ENCODE assay signal across 10 cellular contexts in the genomic region with DNA sequence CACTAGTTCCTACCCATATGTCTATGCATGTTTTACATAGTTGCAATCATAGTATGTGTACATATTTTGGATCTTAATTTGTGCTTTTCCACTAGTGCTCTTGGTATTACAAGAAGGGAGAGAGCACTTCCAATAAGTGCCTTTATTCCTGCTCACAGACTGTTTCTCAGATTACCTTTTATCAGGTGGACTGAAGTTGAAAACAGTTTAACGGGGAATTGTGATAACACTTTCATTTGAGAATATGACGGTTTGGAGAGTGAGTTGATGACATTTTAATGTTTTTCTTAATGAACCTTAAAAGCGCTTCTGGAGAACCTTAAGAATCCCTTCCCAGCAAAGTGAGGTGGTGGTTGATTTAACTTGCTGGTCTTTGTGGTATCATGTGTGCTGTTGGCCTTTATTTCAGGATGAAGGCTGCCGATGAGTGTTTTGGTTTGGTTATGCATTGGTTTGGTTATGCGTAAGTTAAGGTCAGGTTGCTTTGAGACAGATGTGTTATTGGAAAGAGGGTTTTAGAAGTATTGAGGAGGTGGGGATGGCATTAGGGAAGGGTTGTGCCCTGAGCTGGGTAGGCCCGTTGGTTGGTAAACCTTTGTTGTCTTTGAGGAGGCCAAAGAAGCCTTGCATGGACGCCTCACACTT. TPM values are rescaled to one million over a fixed set of nuclear protein-coding genes. Genes with fewer than 3 reads are reported as not detected.
A peak's percentile ranks its signal among the peaks of the same experiment; 100 is the strongest.
DNase-seq lines count a peak whose midpoint lies in the region; ATAC-seq, FAIRE-seq and TF ChIP-seq lines count a peak whose summit lies in the region.
"Had no signal": no experiment of that assay in that cellular context is flagged by ENCODE, and none has a peak within 500 bp of the region (broad histone marks: within the 10 kb centered on the region; RNA-seq: fewer than 3 reads in every experiment).

No MANE protein-coding gene starts in this region.

- no peak for ATAC-seq in naive thymus-derived CD8-positive, alpha-beta T cell
- no peak for ATAC-seq in GM21390 (IDR thresholded peaks at IDR 0.05; ENCODE audit: unreplicated experiment)
- no peak for ATAC-seq in HG03432 (IDR thresholded peaks at IDR 0.05; ENCODE audit: unreplicated experiment)

- peak overlapping the region in 3 of 7 donors; percentile 68 to 93 (median 74) for H3K27ac Mint-ChIP-seq in CD14-positive monocyte
- H3K27ac Mint-ChIP-seq in astrocyte (ENCODE audit: unreplicated experiment): no peak overlapping the region
- H3K27ac Mint-ChIP-seq in naive thymus-derived CD8-positive, alpha-beta T cell: peak overlapping the region; percentile 57 to 99 (median 90)

- H3K36me3 Mint-ChIP-seq in CD14-positive monocyte (peaks cover 13 to 23% of the 10 kb centered on the region in 2 donors), astrocyte (ENCODE audit: low read depth, unreplicated experiment) (peaks cover 11% of the 10 kb centered on the region)
- H3K36me3 Mint-ChIP-seq in naive thymus-derived CD8-positive, alpha-beta T cell: peaks cover 0 to 18% (median 4%) of the 10 kb centered on the region in 3 donors

- H3K4me3 Mint-ChIP-seq in CD14-positive monocyte (peak overlapping the region; percentile 7 to 8), astrocyte (ENCODE audit: unreplicated experiment) (peak overlapping the region; percentile 96)
- peak overlapping the region; percentile 84 to 100 (median 98) for H3K4me3 Mint-ChIP-seq in naive thymus-derived CD8-positive, alpha-beta T cell

- peaks cover 33% of the 10 kb centered on the region for H3K4me1 ChIP-seq in astrocyte (ENCODE audit: insufficient read depth, low read length)

- TF ChIP-seq CTCF in CD14-positive monocyte (IDR thresholded peaks at IDR 0.05) (no peak), HL-60 (IDR thresholded peaks at IDR 0.05; ENCODE audit: insufficient read depth, low read length) (no peak), astrocyte (IDR thresholded peaks at IDR 0.05; ENCODE audit: insufficient read depth, low read depth, low read length) (no peak)

- H3K4me2 ChIP-seq in astrocyte (ENCODE audit: low read length): peak overlapping the region; percentile 64

- POLR2A ChIA-PET in naive thymus-derived CD8-positive, alpha-beta T cell (lab: Charles Lee): interaction anchor here (5.1 kb wide), 1 partner anchor 7 kb away, joined by 116 read pairs; no protein-coding TSS in a partner anchor

- H3K27me3 Mint-ChIP-seq in CD14-positive monocyte (ENCODE audit: low read depth in 3 of 3): peaks cover 0 to 2% (median 0%) of the 10 kb centered on the region in 3 donors
- no peaks in the 10 kb centered on the region for H3K27me3 Mint-ChIP-seq in astrocyte (ENCODE audit: low read depth, unreplicated experiment)
- no peaks in the 10 kb centered on the region for H3K27me3 Mint-ChIP-seq in naive thymus-derived CD8-positive, alpha-beta T cell

- intact Hi-C loops in CD14-positive monocyte (cut with micrococcal nuclease): loop anchor here in 1 of 2 donors (10.0 kb wide), 1 partner anchor 175 kb away; no protein-coding TSS in a partner anchor

- peaks cover 32% of the 10 kb centered on the region for H4K20me1 ChIP-seq in astrocyte (ENCODE audit: insufficient read depth, low read length)

- H3K9me3 Mint-ChIP-seq in CD14-positive monocyte (no peaks in the 10 kb centered on the region), astrocyte (ENCODE audit: unreplicated experiment) (peaks cover 2% of the 10 kb centered on the region)
- no peaks in the 10 kb centered on the region for H3K9me3 Mint-ChIP-seq in naive thymus-derived CD8-positive, alpha-beta T cell

- no peaks in the 10 kb centered on the region for H3K27me3 ChIP-seq in HL-60 (ENCODE audit: insufficient read depth, poor library complexity, severe bottlenecking)
- no peaks in the 10 kb centered on the region for H3K27me3 ChIP-seq in astrocyte (ENCODE audit: insufficient read depth, low read length)

- no peaks in the 10 kb centered on the region for H3K36me3 ChIP-seq in astrocyte (ENCODE audit: insufficient read depth, low read length)

- no peak overlapping the region for H3K9ac ChIP-seq in astrocyte (ENCODE audit: low read length)

- H3K27ac ChIP-seq in HL-60 (replicated peaks) (peak overlapping the region; percentile 99), astrocyte (ENCODE audit: low read depth, low read length) (no peak overlapping the region)

- H2AFZ ChIP-seq in astrocyte (ENCODE audit: low read depth, low read length): no peak overlapping the region

- H3K4me1 Mint-ChIP-seq in CD14-positive monocyte: peaks cover 73% of the 10 kb centered on the region
- peaks cover 31% of the 10 kb centered on the region for H3K4me1 Mint-ChIP-seq in astrocyte (ENCODE audit: low read depth, unreplicated experiment)
- peaks cover 46 to 76% (median 73%) of the 10 kb centered on the region in 4 donors for H3K4me1 Mint-ChIP-seq in naive thymus-derived CD8-positive, alpha-beta T cell

- FAIRE-seq in astrocyte (lab: Jason Lieb, UNC) (no peak), HTR-8/SVneo (lab: Jason Lieb, UNC) (no peak)

- H3K79me2 ChIP-seq in astrocyte (ENCODE audit: insufficient read depth, low read length): peaks cover 70% of the 10 kb centered on the region

- DNase-seq in CD14-positive monocyte (ENCODE audit: low spot score) (no peak), HL-60 (ENCODE audit: low read depth in 1 of 2, low spot score in 1 of 2) (no peak), astrocyte (ENCODE audit: low read depth) (no peak), NCI-H774 (lab: John Stamatoyannopoulos, UW) (no peak), HTR-8/SVneo (ENCODE audit: insufficient read length, low spot score) (no peak)
- no peak for DNase-seq in naive thymus-derived CD8-positive, alpha-beta T cell
- DNase-seq: cerebellar nuclear complex, NCI-H1694 treated with DMSO at 0.1 percent for 48 hours had no signal

- no peaks in the 10 kb centered on the region for H3K9me3 ChIP-seq in astrocyte (ENCODE audit: insufficient read depth, low read depth, low read length)

- H3K4me3 ChIP-seq in HL-60 (replicated peaks; ENCODE audit: insufficient read depth, low read length) (peak overlapping the region; percentile 72), astrocyte (ENCODE audit: insufficient read depth, low read depth, low read length) (peak overlapping the region; percentile 3)

RNA-seq across cellular contexts. Expression of a gene that starts 2.8 kb away (rescaled TPM):
- 10 to 100 TPM; 17.5 to 23.7 TPM for polyA plus RNA-seq in CD14-positive monocyte
- 62.7 and 65.4 TPM in 2 replicates for total RNA-seq in astrocyte
- total RNA-seq in naive thymus-derived CD8-positive, alpha-beta T cell: 100 to 1,000 TPM; 108 to 109 TPM
- polyA plus RNA-seq in naive thymus-derived CD8-positive, alpha-beta T cell: 10 to 100 TPM; 25.5 to 31.0 (median 26.0) TPM

Comparison
In these comparisons a context has a peak if more than half of its experiments do, and no peak if none do; other contexts are left out.
1. H3K4me3 Mint-ChIP-seq: peak in every context shown above with its lines; median percentile 98 in naive thymus-derived CD8-positive, alpha-beta T cell; 96 in astrocyte; 8 in CD14-positive monocyte.